In genomic region chr9:19049872-19050636, GRCh38 we compare ENCODE assay signal across 9 cellular contexts. TPM values are rescaled to one million over a fixed set of nuclear protein-coding genes. Genes with fewer than 3 reads are reported as not detected.
DNase-seq lines count a peak whose midpoint lies in the region; ATAC-seq and TF ChIP-seq lines count a peak whose summit lies in the region.
"Had no signal": no experiment of that assay in that cellular context is flagged by ENCODE, and none has a peak within 500 bp of the region (broad histone marks: within the 10 kb centered on the region; RNA-seq: fewer than 3 reads in every experiment).

No MANE protein-coding gene starts in this region.

- H3K27me3 ChIP-seq in Panc1 (ENCODE audit: control insufficient read depth, insufficient read depth, low read length) (no peaks in the 10 kb centered on the region), colonic mucosa (no peaks in the 10 kb centered on the region), lower lobe of right lung (ENCODE audit: low read depth) (no peaks in the 10 kb centered on the region), suprapubic skin (no peaks in the 10 kb centered on the region)

- no peak for TF ChIP-seq EP300 in suprapubic skin (IDR thresholded peaks at IDR 0.05)

- H3K4me3 ChIP-seq in Panc1 (ENCODE audit: low read depth in 2 of 2, low read length in 2 of 2) (peak overlapping the region; percentile 67 to 78), colonic mucosa (peak overlapping the region; percentile 88), lower lobe of right lung (peak overlapping the region; percentile 76), suprapubic skin (peak overlapping the region; percentile 97)

- peak overlapping the region; percentile 88 to 92 for H3K9ac ChIP-seq in colonic mucosa (ENCODE audit: low read depth in 2 of 2, low read length in 2 of 2)

- H3K9me3 ChIP-seq in Panc1 (ENCODE audit: control insufficient read depth, insufficient read depth, low read depth, low read length) (no peaks in the 10 kb centered on the region), colonic mucosa (no peaks in the 10 kb centered on the region), lower lobe of right lung (no peaks in the 10 kb centered on the region), suprapubic skin (no peaks in the 10 kb centered on the region)

- 3% methylated on average over 32 of the region's 36 CpGs for WGBS in suprapubic skin

- peaks cover 44% of the 10 kb centered on the region for H3K4me1 Mint-ChIP-seq in activated T-cell treated with anti-CD3 and anti-CD28 coated beads, Interleukin-2, amount 50 U/mL, for 24 hours (ENCODE audit: low read depth)

- in situ Hi-C loops in Panc1 (cut with HindIII; ENCODE audit: low pct_unique_long_range_greater_than_20kb, low sequenced_read_pairs), result no loop called here

- no peaks in the 10 kb centered on the region for H3K4me1 ChIP-seq in Panc1 (ENCODE audit: control insufficient read depth, insufficient read depth, low read length)
- peaks cover 16% of the 10 kb centered on the region for H3K4me1 ChIP-seq in colonic mucosa
- H3K4me1 ChIP-seq in lower lobe of right lung, result peaks cover 35% of the 10 kb centered on the region
- H3K4me1 ChIP-seq in suprapubic skin, result peaks cover 44% of the 10 kb centered on the region

- peaks cover 53% of the 10 kb centered on the region for H3K36me3 Mint-ChIP-seq in activated T-cell treated with anti-CD3 and anti-CD28 coated beads, Interleukin-2, amount 50 U/mL, for 24 hours (ENCODE audit: low read depth)

- H3K4me3 Mint-ChIP-seq in activated T-cell treated with anti-CD3 and anti-CD28 coated beads, Interleukin-2, amount 50 U/mL, for 24 hours, result peak overlapping the region; percentile 93

- CTCF ChIA-PET in Panc1 (lab: Charles Lee), result interaction anchor here (0.6 kb wide), 1 partner anchor 406 kb away, joined by 5 read pairs; no protein-coding TSS in a partner anchor

- TF ChIP-seq POLR2A in suprapubic skin (IDR thresholded peaks at IDR 0.05), result no peak

- no peak for TF ChIP-seq CTCF in Panc1 (IDR thresholded peaks at IDR 0.05)
- no peak for TF ChIP-seq CTCF in colonic mucosa (IDR thresholded peaks at IDR 0.05)
- TF ChIP-seq CTCF in lower lobe of right lung (IDR thresholded peaks at IDR 0.05), result no peak
- no peak for TF ChIP-seq CTCF in suprapubic skin (IDR thresholded peaks at IDR 0.05)

- no peaks in the 10 kb centered on the region for H3K27me3 Mint-ChIP-seq in activated T-cell treated with anti-CD3 and anti-CD28 coated beads, Interleukin-2, amount 50 U/mL, for 24 hours

- POLR2A ChIA-PET in Panc1 (lab: Charles Lee), result no interaction called here

- H3K27ac ChIP-seq in Panc1 (ENCODE audit: low read length) (peak overlapping the region; percentile 75), colonic mucosa (peak overlapping the region; percentile 93), lower lobe of right lung (peak overlapping the region; percentile 92), suprapubic skin (peak overlapping the region; percentile 98)

- no peaks in the 10 kb centered on the region; the same call in 1 of the 2 replicates for H3K36me3 ChIP-seq in Panc1 (ENCODE audit: control insufficient read depth, insufficient read depth, low read length)
- H3K36me3 ChIP-seq in colonic mucosa, result no peaks in the 10 kb centered on the region
- no peaks in the 10 kb centered on the region for H3K36me3 ChIP-seq in lower lobe of right lung
- H3K36me3 ChIP-seq in suprapubic skin, result no peaks in the 10 kb centered on the region

- no TSS peak for BruUV-seq in Panc1 (replicated peaks; lab: Mats Ljungman, UMichigan)

- no peak for DNase-seq in activated T-cell treated with anti-CD3 and anti-CD28 coated beads, Interleukin-2, amount 50 U/mL, for 24 hours
- no peak for DNase-seq in activated T-cell treated with anti-CD3 and anti-CD28 coated beads, Interleukin-2, amount 50 U/mL, for 48 hours
- DNase-seq in Panc1 (ENCODE audit: low read depth, low spot score), result no peak
- peak; percentile 45 for DNase-seq in colonic mucosa
- DNase-seq in lower lobe of right lung, result no peak
- DNase-seq in suprapubic skin (ENCODE audit: low spot score in 2 of 2), result no peak
- no peak for DNase-seq in NCI-H2107 treated with DMSO at 0.1 percent for 48 hours (lab: John Stamatoyannopoulos, UW; ENCODE audit: unreplicated experiment)

- intact Hi-C loops in Panc1 (cut with micrococcal nuclease; ENCODE audit: unreplicated experiment) (no loop called here), colonic mucosa (cut with DNase I) (loop anchor here (5.0 kb wide), 1 partner anchor 122 kb away; no protein-coding TSS in a partner anchor), lower lobe of right lung (cut with DNase I) (no loop called here)

- ATAC-seq in Panc1 (no peak), lower lobe of right lung (peak in 1 of 2 donors; percentile 3), HG03025 (IDR thresholded peaks at IDR 0.05; ENCODE audit: low FRiP score, unreplicated experiment) (no peak)

- no peaks in the 10 kb centered on the region for H3K9me3 Mint-ChIP-seq in activated T-cell treated with anti-CD3 and anti-CD28 coated beads, Interleukin-2, amount 50 U/mL, for 24 hours

- peak overlapping the region; percentile 97 for H3K27ac Mint-ChIP-seq in activated T-cell treated with anti-CD3 and anti-CD28 coated beads, Interleukin-2, amount 50 U/mL, for 24 hours

RNA-seq across cellular contexts. Expression of gene RRAGA, which starts 0.8 kb away (rescaled TPM):
- total RNA-seq in Panc1 (2021; ENCODE audit: unreplicated experiment) (23.5 TPM), colonic mucosa (10 to 100 TPM; 66.2 to 71.2 TPM), lower lobe of right lung (74.2 TPM), suprapubic skin (10 to 100 TPM; 37.4 to 61.6 (median 57.8) TPM)
- 26.5 TPM for polyA plus RNA-seq in Panc1 (2012; ENCODE audit: insufficient read length)

RNA-seq across cellular contexts. Expression of gene SAXO1, which starts 17.0 kb away (rescaled TPM):
- total RNA-seq in Panc1 (2021; ENCODE audit: unreplicated experiment), result not detected
- polyA plus RNA-seq in Panc1 (2012; ENCODE audit: insufficient read length), result not detected
- total RNA-seq in colonic mucosa, result not detected
- 0.15 TPM for total RNA-seq in lower lobe of right lung
- total RNA-seq in suprapubic skin, result 1 to 10 TPM in 1 of 4 donors, under 1 TPM in 3; 0.05 to 1.5 (median 0.14) TPM
- total RNA-seq: pulmonary artery endothelial cell had no signal

RNA-seq across cellular contexts. Expression of gene HAUS6, which starts 52.6 kb away (rescaled TPM):
- 9.3 TPM for total RNA-seq in Panc1 (2021; ENCODE audit: unreplicated experiment)
- polyA plus RNA-seq in Panc1 (2012; ENCODE audit: insufficient read length), result 3.2 TPM
- 10 to 100 TPM in 1 of 2 donors, 1 to 10 TPM in 1; 9.2 to 11.8 TPM for total RNA-seq in colonic mucosa
- total RNA-seq in lower lobe of right lung, result 7.5 TPM
- 10 to 100 TPM in 2 of 4 donors, 1 to 10 TPM in 2; 5.6 to 13.7 (median 10.6) TPM for total RNA-seq in suprapubic skin
